In the genomic region with DNA sequence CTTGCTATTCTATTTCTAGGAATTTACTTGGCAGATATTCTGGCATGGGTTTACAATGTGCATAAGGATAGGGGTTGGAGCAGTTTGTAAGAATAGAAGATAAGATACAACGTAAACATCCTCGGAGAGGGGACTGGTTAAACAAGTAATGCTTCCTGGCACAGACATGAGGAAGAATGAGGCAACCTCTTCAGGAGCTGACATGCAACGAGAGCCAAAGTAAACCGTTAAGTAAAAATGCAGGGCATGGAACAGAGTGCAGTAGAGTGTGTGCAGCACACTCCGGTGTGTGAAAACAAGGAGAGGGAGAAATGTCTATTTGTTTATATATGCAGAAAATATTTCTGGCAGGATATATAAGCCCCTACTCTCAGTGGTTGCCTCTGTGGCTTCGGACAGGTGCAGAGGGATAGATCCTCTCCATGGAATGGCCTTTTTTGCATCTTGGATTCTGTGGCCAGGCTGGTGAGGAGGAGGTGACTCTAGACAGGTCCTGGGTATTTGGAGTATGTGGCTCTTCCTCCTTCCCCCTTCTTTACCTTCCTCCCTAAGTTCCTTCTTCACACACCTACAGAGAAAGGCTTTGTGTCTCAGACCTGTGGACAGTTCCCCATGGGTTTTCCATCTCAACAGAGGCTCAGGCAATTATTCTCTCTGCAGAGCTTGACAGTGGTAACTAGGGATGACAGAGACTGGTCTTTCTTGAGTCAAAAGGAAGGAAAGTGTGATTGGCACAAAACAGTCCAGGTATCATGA, we compare ENCODE assay signal across 13 cellular contexts. TPM values are rescaled to one million over a fixed set of nuclear protein-coding genes. Genes with fewer than 3 reads are reported as not detected.
DNase-seq lines count a peak whose midpoint lies in the region; ATAC-seq and TF ChIP-seq lines count a peak whose summit lies in the region.
"Had no signal": no experiment of that assay in that cellular context is flagged by ENCODE, and none has a peak within 500 bp of the region (broad histone marks: within the 10 kb centered on the region; RNA-seq: fewer than 3 reads in every experiment).

No MANE protein-coding gene starts in this region.

- POLR2A ChIA-PET in CD4-positive, alpha-beta memory T cell (lab: Charles Lee; ENCODE audit: partially characterized antibody) = interaction anchor here (1.5 kb wide), 1 partner anchor 10 kb away, joined by 4 read pairs; no protein-coding TSS in a partner anchor

- intact Hi-C loops in CD4-positive, alpha-beta memory T cell (cut with micrococcal nuclease) = loop anchor here (10.0 kb wide), 1 partner anchor 1407 kb away; the partner anchor contains the start of genes GUCD1 and SNRPD3
- intact Hi-C loops in posterior vena cava (cut with DNase I) (loop anchor here in 1 of 2 donors (5.0 to 10.0 kb wide), 2 partner anchors 359 to 997 kb away; no protein-coding TSS in a partner anchor), ascending aorta (cut with DNase I) (no loop called here)

- ATAC-seq in effector memory CD8-positive, alpha-beta T cell (replicated peaks) = no peak
- ATAC-seq in activated T-cell treated with anti-CD3 and anti-CD28 coated beads, Interleukin-2, amount 50 U/mL, for 4 hours = no peak

- H3K9me3 ChIP-seq in CD4-positive, alpha-beta memory T cell (ENCODE audit: control insufficient read depth in 1 of 2, low read length in 2 of 2) = no peaks in the 10 kb centered on the region
- H3K9me3 ChIP-seq in ascending aorta = no peaks in the 10 kb centered on the region
- H3K9me3 ChIP-seq: thoracic aorta had no signal

- H3K4me3 Mint-ChIP-seq in CD4-positive, alpha-beta memory T cell = no peak overlapping the region
- H3K4me3 Mint-ChIP-seq in effector memory CD8-positive, alpha-beta T cell = no peak overlapping the region
- peak overlapping the region; percentile 1 for H3K4me3 Mint-ChIP-seq in mesothelial cell of epicardium
- H3K4me3 Mint-ChIP-seq in activated T-cell treated with anti-CD3 and anti-CD28 coated beads, Interleukin-2, amount 50 U/mL, for 4 hours = no peak overlapping the region

- H3K4me1 Mint-ChIP-seq in CD4-positive, alpha-beta memory T cell = peaks cover 17 to 49% (median 28%) of the 10 kb centered on the region in 4 donors
- peaks cover 20 to 30% of the 10 kb centered on the region in 2 donors for H3K4me1 Mint-ChIP-seq in effector memory CD8-positive, alpha-beta T cell (ENCODE audit: low read depth in 2 of 2)
- peaks cover 37% of the 10 kb centered on the region for H3K4me1 Mint-ChIP-seq in mesothelial cell of epicardium
- H3K4me1 Mint-ChIP-seq in activated T-cell treated with anti-CD3 and anti-CD28 coated beads, Interleukin-2, amount 50 U/mL, for 4 hours (ENCODE audit: low read depth) = peaks cover 25% of the 10 kb centered on the region

- no peak for TF ChIP-seq CTCF in mesothelial cell of epicardium (IDR thresholded peaks at IDR 0.05; ENCODE audit: unreplicated experiment)
- no peak for TF ChIP-seq CTCF in ascending aorta (IDR thresholded peaks at IDR 0.05)

- CTCF ChIA-PET in CD4-positive, alpha-beta memory T cell (lab: Charles Lee; ENCODE audit: partially characterized antibody) = interaction anchor here (1.3 to 1.8 kb wide), 4 partner anchors 10 to 30 kb away, joined by 3 to 6 read pairs (median 4); no protein-coding TSS in a partner anchor

- no peaks in the 10 kb centered on the region for H3K27me3 ChIP-seq in CD4-positive, alpha-beta memory T cell (ENCODE audit: insufficient read depth, low read length)
- H3K27me3 ChIP-seq in ascending aorta = no peaks in the 10 kb centered on the region

- H3K27ac ChIP-seq in CD4-positive, alpha-beta memory T cell (ENCODE audit: low read depth, low read length) = no peak overlapping the region
- H3K27ac ChIP-seq in ascending aorta = no peak overlapping the region
- H3K27ac ChIP-seq: KMS-11, thoracic aorta had no signal

- H3K36me3 Mint-ChIP-seq in CD4-positive, alpha-beta memory T cell = peaks cover 0 to 2% of the 10 kb centered on the region in 2 donors
- H3K36me3 Mint-ChIP-seq in effector memory CD8-positive, alpha-beta T cell (ENCODE audit: insufficient read depth) = peaks cover 31% of the 10 kb centered on the region
- peaks cover 6% of the 10 kb centered on the region for H3K36me3 Mint-ChIP-seq in mesothelial cell of epicardium
- no peaks in the 10 kb centered on the region for H3K36me3 Mint-ChIP-seq in activated T-cell treated with anti-CD3 and anti-CD28 coated beads, Interleukin-2, amount 50 U/mL, for 4 hours (ENCODE audit: insufficient read depth)

- H3K27ac Mint-ChIP-seq in CD4-positive, alpha-beta memory T cell = peak overlapping the region; percentile 16 to 98 (median 83)
- H3K27ac Mint-ChIP-seq in effector memory CD8-positive, alpha-beta T cell = peak overlapping the region; percentile 65 to 98
- H3K27ac Mint-ChIP-seq in mesothelial cell of epicardium = peak overlapping the region; percentile 35

- DNase-seq in CD4-positive, alpha-beta memory T cell = no peak
- DNase-seq in NCI-H2196 treated with DMSO at 0.1 percent for 48 hours (lab: John Stamatoyannopoulos, UW; ENCODE audit: unreplicated experiment) (peak; percentile 41), mesothelial cell of epicardium (ENCODE audit: low spot score in 2 of 2, unreplicated experiment in 2 of 2) (no peak), posterior vena cava (ENCODE audit: low spot score) (no peak), ascending aorta (ENCODE audit: low spot score in 2 of 2) (no peak), activated gamma-delta T cell (lab: John Stamatoyannopoulos, UW) (no peak)
- DNase-seq in effector memory CD8-positive, alpha-beta T cell = no peak
- DNase-seq in activated T-cell treated with anti-CD3 and anti-CD28 coated beads, Interleukin-2, amount 50 U/mL, for 4 hours = no peak
- DNase-seq: stimulated activated CD4-positive, alpha-beta T cell treated with anti-CD3 and anti-CD28 coated beads, Interleukin-4, amount 100 ng/mL, for 4 hours had no signal

- no peak overlapping the region for H3K4me3 ChIP-seq in CD4-positive, alpha-beta memory T cell (ENCODE audit: low read length in 2 of 2)
- no peak overlapping the region for H3K4me3 ChIP-seq in ascending aorta
- H3K4me3 ChIP-seq: thoracic aorta had no signal

- peaks cover 28% of the 10 kb centered on the region for H3K4me1 ChIP-seq in CD4-positive, alpha-beta memory T cell (ENCODE audit: insufficient read depth, low read length)
- peaks cover 0 to 15% of the 10 kb centered on the region in 2 donors for H3K4me1 ChIP-seq in ascending aorta

- H3K36me3 ChIP-seq in CD4-positive, alpha-beta memory T cell (ENCODE audit: insufficient read depth, low read length) = no peaks in the 10 kb centered on the region
- peaks cover 0 to 9% of the 10 kb centered on the region in 2 donors for H3K36me3 ChIP-seq in ascending aorta
- H3K36me3 ChIP-seq: thoracic aorta had no signal

- no peaks in the 10 kb centered on the region for H3K9me3 Mint-ChIP-seq in CD4-positive, alpha-beta memory T cell
- no peaks in the 10 kb centered on the region for H3K9me3 Mint-ChIP-seq in effector memory CD8-positive, alpha-beta T cell
- no peaks in the 10 kb centered on the region for H3K9me3 Mint-ChIP-seq in mesothelial cell of epicardium
- no peaks in the 10 kb centered on the region for H3K9me3 Mint-ChIP-seq in activated T-cell treated with anti-CD3 and anti-CD28 coated beads, Interleukin-2, amount 50 U/mL, for 4 hours

- no peaks in the 10 kb centered on the region for H3K27me3 Mint-ChIP-seq in CD4-positive, alpha-beta memory T cell
- no peaks in the 10 kb centered on the region for H3K27me3 Mint-ChIP-seq in effector memory CD8-positive, alpha-beta T cell
- H3K27me3 Mint-ChIP-seq in mesothelial cell of epicardium (ENCODE audit: low read depth) = no peaks in the 10 kb centered on the region
- H3K27me3 Mint-ChIP-seq in activated T-cell treated with anti-CD3 and anti-CD28 coated beads, Interleukin-2, amount 50 U/mL, for 4 hours (ENCODE audit: low read depth) = no peaks in the 10 kb centered on the region

RNA-seq across cellular contexts. Expression of gene RAB36, which starts 2.5 kb away (rescaled TPM):
- under 1 TPM; 0.33 to 0.64 TPM for total RNA-seq in CD4-positive, alpha-beta memory T cell
- 1 to 10 TPM in 1 of 2 donors, under 1 TPM in 1; 0.61 to 1.1 TPM for polyA plus RNA-seq in CD4-positive, alpha-beta memory T cell
- total RNA-seq in mesothelial cell of epicardium = 6.3 to 6.4 TPM (median 6.4 TPM) in 3 replicates
- under 1 TPM; 0.47 to 0.61 (median 0.49) TPM for total RNA-seq in activated T-cell treated with anti-CD3 and anti-CD28 coated beads, Interleukin-2, amount 50 U/mL, for 4 hours
- total RNA-seq in posterior vena cava = 1 to 10 TPM; 4.2 to 5.1 TPM
- total RNA-seq in ascending aorta = 1.8 TPM
- total RNA-seq: T-helper 1 cell treated with Interleukin-12 subunit alpha and Interleukin-12 subunit beta and Interleukin-4 antibody, amounts not matched to agents 30 ng/mL and 1 ng/mL, for 36 hours had no signal

RNA-seq across cellular contexts. Expression of gene RSPH14, which starts 6.0 kb away (rescaled TPM):
- not detected for total RNA-seq in CD4-positive, alpha-beta memory T cell
- not detected for polyA plus RNA-seq in CD4-positive, alpha-beta memory T cell
- 1.7 to 2.5 TPM (median 2.4 TPM) in 3 replicates for total RNA-seq in mesothelial cell of epicardium
- total RNA-seq in activated T-cell treated with anti-CD3 and anti-CD28 coated beads, Interleukin-2, amount 50 U/mL, for 4 hours = not detected
- under 1 TPM; 0.32 to 0.57 TPM for total RNA-seq in posterior vena cava
- not detected for total RNA-seq in ascending aorta
- total RNA-seq: chondrocyte; T-helper 1 cell treated with Interleukin-12 subunit alpha and Interleukin-12 subunit beta and Interleukin-4 antibody, amounts not matched to agents 30 ng/mL and 1 ng/mL, for 36 hours had no signal

RNA-seq across cellular contexts. Expression of gene BCR, which starts 32.5 kb away (rescaled TPM):
- total RNA-seq in CD4-positive, alpha-beta memory T cell = 10 to 100 TPM; 75.3 to 75.6 TPM
- polyA plus RNA-seq in CD4-positive, alpha-beta memory T cell = 10 to 100 TPM in 1 of 2 donors, 1 to 10 TPM in 1; 3.3 to 27.0 TPM
- total RNA-seq in mesothelial cell of epicardium = 69.6 to 74.6 TPM (median 72.4 TPM) in 3 replicates
- 10 to 100 TPM; 58.2 to 63.1 (median 61.3) TPM for total RNA-seq in activated T-cell treated with anti-CD3 and anti-CD28 coated beads, Interleukin-2, amount 50 U/mL, for 4 hours
- 10 to 100 TPM; 40.3 to 47.4 TPM for total RNA-seq in posterior vena cava
- total RNA-seq in ascending aorta = 216 TPM
